Comparison of ENCODE assay signal across 8 cellular contexts in genomic region chr4:79042079-79042674, GRCh38.
A peak's percentile ranks its signal among the peaks of the same experiment; 100 is the strongest.
DNase-seq lines count a peak whose midpoint lies in the region; ATAC-seq and TF ChIP-seq lines count a peak whose summit lies in the region.

No MANE protein-coding gene starts in this region.

- no peak overlapping the region for H3K9ac ChIP-seq in Loucy (ENCODE audit: low read depth, low read length, poor library complexity, severe bottlenecking)

- no peaks in the 10 kb centered on the region for H3K4me1 ChIP-seq in Loucy (ENCODE audit: insufficient read depth, low read length, poor library complexity, severe bottlenecking)

- H3K4me3 ChIP-seq in Loucy (ENCODE audit: low read length, poor library complexity, severe bottlenecking) = no peak overlapping the region

- H2AFZ ChIP-seq in Loucy (ENCODE audit: low read length) = no peak overlapping the region

- H3K9me3 ChIP-seq in Loucy (ENCODE audit: insufficient read depth, low read depth, low read length) = no peaks in the 10 kb centered on the region

- H3F3A ChIP-seq in Loucy (ENCODE audit: low read depth) = no peaks in the 10 kb centered on the region

- TF ChIP-seq CTCF in Loucy (conservative IDR thresholded peaks at IDR 0.05; ENCODE audit: low read length) (peak; percentile 89), VCaP (conservative IDR thresholded peaks at IDR 0.05) (peak; percentile 92)

- peak; percentile 3 for DNase-seq in EL
- DNase-seq in iPS-NIHi7 (ENCODE audit: extremely low spot score) = peak; percentile 41
- DNase-seq in stimulated activated CD8-positive, alpha-beta memory T cell treated with anti-CD3 and anti-CD28 coated beads, Interleukin-4, amount 100 ng/mL, for 48 hours = no peak
- DNase-seq in islet precursor cell = no peak

- no peaks in the 10 kb centered on the region for H4K20me1 ChIP-seq in Loucy (ENCODE audit: insufficient read depth, low read length, poor library complexity, severe bottlenecking)

- no peak overlapping the region for H3K4me2 ChIP-seq in Loucy (ENCODE audit: low read depth, low read length, poor library complexity, severe bottlenecking)

- no peaks in the 10 kb centered on the region for H3K79me2 ChIP-seq in Loucy (ENCODE audit: insufficient read depth, low read length)

- ATAC-seq in HG03571 (IDR thresholded peaks at IDR 0.05; ENCODE audit: unreplicated experiment) (no peak), HG03521 (IDR thresholded peaks at IDR 0.05; ENCODE audit: unreplicated experiment) (no peak)

- no peak overlapping the region for H3K27ac ChIP-seq in VCaP

- H3K27me3 ChIP-seq in Loucy (ENCODE audit: insufficient read depth, low read length, poor library complexity, severe bottlenecking) = no peaks in the 10 kb centered on the region

- H3K9me2 ChIP-seq in Loucy (replicated peaks; ENCODE audit: low read depth, low read length) = no peaks in the 10 kb centered on the region

- no peaks in the 10 kb centered on the region for H3K36me3 ChIP-seq in Loucy (ENCODE audit: insufficient read depth, low read length)

Comparison
In these comparisons a context has a peak if more than half of its experiments do, and no peak if none do; other contexts are left out.
1. DNase-seq: peak in EL (single experiment) and iPS-NIHi7 (single experiment); none in stimulated activated CD8-positive, alpha-beta memory T cell treated with anti-CD3 and anti-CD28 coated beads, Interleukin-4, amount 100 ng/mL, for 48 hours (single experiment) and islet precursor cell (single experiment).